8 cellular contexts compared by ENCODE assay signal in genomic region chr1:114755006-114755936, GRCh38. TPM values are rescaled to one million over a fixed set of nuclear protein-coding genes. Genes with fewer than 3 reads are reported as not detected.
DNase-seq lines count a peak whose midpoint lies in the region; ATAC-seq, FAIRE-seq and TF ChIP-seq lines count a peak whose summit lies in the region.

No MANE protein-coding gene starts in this region.

- no peak for ATAC-seq in activated CD8-positive, alpha-beta memory T cell treated with anti-CD3 and anti-CD28 coated beads, Interleukin-2, amount 10 ng/mL, durations not matched to agents 7 days and 5 days
- ATAC-seq in T-cell (replicated peaks in 1 of 4) (no peak), GM21723 (IDR thresholded peaks at IDR 0.05; ENCODE audit: unreplicated experiment) (no peak)

- no peak for TF ChIP-seq POLR2A in GM12891 (IDR thresholded peaks at IDR 0.05; ENCODE audit: low read depth, low read length)

- no peak for FAIRE-seq in GM12891 (lab: Jason Lieb, UNC)

- peak overlapping the region; percentile 97 for H3K4me3 Mint-ChIP-seq in activated CD8-positive, alpha-beta memory T cell treated with anti-CD3 and anti-CD28 coated beads, Interleukin-2, amount 10 ng/mL, durations not matched to agents 7 days and 5 days
- peak overlapping the region; percentile 99 to 100 (median 99) for H3K4me3 Mint-ChIP-seq in T-cell

- H3K9ac ChIP-seq in stomach smooth muscle (ENCODE audit: low read length in 2 of 2), result no peak overlapping the region

- peaks cover 3% of the 10 kb centered on the region for H3K9me3 Mint-ChIP-seq in activated CD8-positive, alpha-beta memory T cell treated with anti-CD3 and anti-CD28 coated beads, Interleukin-2, amount 10 ng/mL, durations not matched to agents 7 days and 5 days (ENCODE audit: low read depth)
- no peaks in the 10 kb centered on the region for H3K9me3 Mint-ChIP-seq in T-cell

- no peaks in the 10 kb centered on the region for H3K9me3 ChIP-seq in stomach smooth muscle (ENCODE audit: control insufficient read depth in 2 of 2, low read length in 2 of 2)

- CTCF ChIA-PET in activated CD8-positive, alpha-beta memory T cell treated with anti-CD3 and anti-CD28 coated beads, Interleukin-2, amount 10 ng/mL, durations not matched to agents 7 days and 5 days (lab: Charles Lee), result no interaction called here
- CTCF ChIA-PET in T-cell (lab: Charles Lee), result no interaction called here

- no peaks in the 10 kb centered on the region for H3K27me3 ChIP-seq in stomach smooth muscle (ENCODE audit: control insufficient read depth in 1 of 2, insufficient read depth in 2 of 2, low read length in 2 of 2)

- peaks cover 30% of the 10 kb centered on the region for H3K36me3 Mint-ChIP-seq in activated CD8-positive, alpha-beta memory T cell treated with anti-CD3 and anti-CD28 coated beads, Interleukin-2, amount 10 ng/mL, durations not matched to agents 7 days and 5 days
- peaks cover 7% of the 10 kb centered on the region for H3K36me3 Mint-ChIP-seq in T-cell

- H3K4me1 Mint-ChIP-seq in activated CD8-positive, alpha-beta memory T cell treated with anti-CD3 and anti-CD28 coated beads, Interleukin-2, amount 10 ng/mL, durations not matched to agents 7 days and 5 days, result peaks cover 69% of the 10 kb centered on the region
- peaks cover 74 to 81% (median 78%) of the 10 kb centered on the region in 3 donors for H3K4me1 Mint-ChIP-seq in T-cell

- peak overlapping the region; percentile 99 for H3K27ac Mint-ChIP-seq in activated CD8-positive, alpha-beta memory T cell treated with anti-CD3 and anti-CD28 coated beads, Interleukin-2, amount 10 ng/mL, durations not matched to agents 7 days and 5 days
- H3K27ac Mint-ChIP-seq in T-cell, result peak overlapping the region; percentile 99

- no peaks in the 10 kb centered on the region for H3K27me3 Mint-ChIP-seq in activated CD8-positive, alpha-beta memory T cell treated with anti-CD3 and anti-CD28 coated beads, Interleukin-2, amount 10 ng/mL, durations not matched to agents 7 days and 5 days
- H3K27me3 Mint-ChIP-seq in T-cell, result no peaks in the 10 kb centered on the region

- no peak overlapping the region for H3K27ac ChIP-seq in stomach smooth muscle (ENCODE audit: low read length)

- DNase-seq in activated CD8-positive, alpha-beta memory T cell treated with anti-CD3 and anti-CD28 coated beads, Interleukin-2, amount 10 ng/mL, durations not matched to agents 7 days and 5 days, result no peak
- no peak for DNase-seq in activated CD8-positive, alpha-beta memory T cell treated with anti-CD3 and anti-CD28 coated beads, Interleukin-2, amount 50 U/mL, for 4 hours
- DNase-seq in T-cell (no peak), germinal center (ENCODE audit: low spot score) (peak; percentile 10), NCI-H345 (lab: John Stamatoyannopoulos, UW) (no peak), GM12891 (ENCODE audit: insufficient read length, low spot score) (no peak)

- peaks cover 23% of the 10 kb centered on the region for H3K4me1 ChIP-seq in stomach smooth muscle (ENCODE audit: control insufficient read depth, insufficient read depth, low read length)

- no peaks in the 10 kb centered on the region for H3K36me3 ChIP-seq in stomach smooth muscle (ENCODE audit: control insufficient read depth in 2 of 2, insufficient read depth in 2 of 2, low read length in 2 of 2)

- POLR2A ChIA-PET in T-cell (lab: Charles Lee), result interaction anchor here (0.7 to 1.5 kb wide), 4 partner anchors 10 to 943 kb away, joined by 3 to 5 read pairs (median 3); partner anchors contain the start of gene RSBN1 (in 1 of the 2)

- peak overlapping the region; percentile 96 to 100 for H3K4me3 ChIP-seq in stomach smooth muscle (ENCODE audit: low read length in 2 of 2)

TF ChIP-seq in GM12891, 5 proteins besides CTCF, POLR2A, EP300 and RAD21:
- TF ChIP-seq TAF1 (IDR thresholded peaks at IDR 0.05; ENCODE audit: low read depth, low read length), result no peak
- TF ChIP-seq POLR2AphosphoS5 (IDR thresholded peaks at IDR 0.05; ENCODE audit: low read depth, low read length), result no peak
- TF ChIP-seq POU2F2 (IDR thresholded peaks at IDR 0.05; ENCODE audit: low read depth, low read length), result no peak
- no peak for TF ChIP-seq PAX5 (IDR thresholded peaks at IDR 0.05; ENCODE audit: insufficient read depth, low read length, severe bottlenecking)
- TF ChIP-seq SPI1 (IDR thresholded peaks at IDR 0.05; ENCODE audit: low read depth, low read length), result no peak

RNA-seq across cellular contexts. Expression of gene CSDE1, which starts 2.5 kb away (rescaled TPM):
- 100 to 1,000 TPM; 331 to 410 TPM for total RNA-seq in activated CD8-positive, alpha-beta memory T cell treated with anti-CD3 and anti-CD28 coated beads, Interleukin-2, amount 10 ng/mL, durations not matched to agents 7 days and 5 days
- total RNA-seq in T-cell, result 100 to 1,000 TPM; 384 to 623 (median 411) TPM
- 226 TPM for polyA plus RNA-seq in GM12891 (2012; ENCODE audit: low read depth, missing spikeins)

RNA-seq across cellular contexts. Expression of gene SIKE1, which starts 25.2 kb away (rescaled TPM):
- total RNA-seq in activated CD8-positive, alpha-beta memory T cell treated with anti-CD3 and anti-CD28 coated beads, Interleukin-2, amount 10 ng/mL, durations not matched to agents 7 days and 5 days, result 10 to 100 TPM; 62.7 to 71.0 TPM
- 10 to 100 TPM; 46.4 to 51.2 (median 49.0) TPM for total RNA-seq in T-cell
- polyA plus RNA-seq in GM12891 (2012; ENCODE audit: low read depth, missing spikeins), result 24.8 TPM

RNA-seq across cellular contexts. Expression of gene NRAS, which starts 38.7 kb away (rescaled TPM):
- 10 to 100 TPM; 39.7 to 58.7 TPM for total RNA-seq in activated CD8-positive, alpha-beta memory T cell treated with anti-CD3 and anti-CD28 coated beads, Interleukin-2, amount 10 ng/mL, durations not matched to agents 7 days and 5 days
- total RNA-seq in T-cell, result 10 to 100 TPM; 19.9 to 29.7 (median 22.1) TPM
- polyA plus RNA-seq in GM12891 (2012; ENCODE audit: low read depth, missing spikeins), result 28.9 TPM

RNA-seq across cellular contexts. Expression of gene AMPD1, which starts 59.9 kb away (rescaled TPM):
- total RNA-seq in activated CD8-positive, alpha-beta memory T cell treated with anti-CD3 and anti-CD28 coated beads, Interleukin-2, amount 10 ng/mL, durations not matched to agents 7 days and 5 days, result not detected
- under 1 TPM in 1 of 5 donors, not detected in 4; 0.33 TPM for total RNA-seq in T-cell
- polyA plus RNA-seq in GM12891 (2012; ENCODE audit: low read depth, missing spikeins), result not detected
